In the genomic region with DNA sequence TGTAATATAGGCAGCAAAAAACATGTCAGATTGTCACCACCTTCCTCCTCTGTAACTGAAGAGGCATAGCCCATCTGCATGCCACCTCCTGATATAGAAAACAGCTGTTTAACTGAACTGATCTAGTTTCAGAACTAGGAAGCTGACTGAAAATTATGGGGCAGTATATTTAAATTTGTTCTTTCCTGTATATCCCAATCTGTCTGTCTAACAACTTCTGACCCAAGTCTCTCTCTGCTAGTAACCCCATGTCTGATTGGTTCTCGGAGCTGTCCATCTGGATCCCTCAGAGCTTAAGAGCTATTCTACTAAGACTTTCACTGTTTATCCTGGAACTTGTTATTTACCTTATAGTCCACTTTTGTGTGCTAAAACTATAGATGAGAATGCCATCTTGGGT, we compare ENCODE assay signal across 31 cellular contexts.
"Had no signal": no experiment of that assay in that cellular context is flagged by ENCODE, and none has a peak within 500 bp of the region (broad histone marks: within the 10 kb centered on the region; RNA-seq: fewer than 3 reads in every experiment).

No MANE protein-coding gene starts in this region.

- H3K79me2 ChIP-seq: hepatocyte had no signal

- DNase-seq: activated B cell treated with CpG ODN at 0.5 μM for 24 hours; activated CD4-positive, alpha-beta T cell treated with anti-CD3 and anti-CD28 coated beads, Interleukin-2, amount 50 U/mL, for 1 hour; activated CD8-positive, alpha-beta T cell treated with anti-CD3 and anti-CD28 coated beads for 36 hours; activated naive CD8-positive, alpha-beta T cell treated with anti-CD3 and anti-CD28 coated beads, Interleukin-2, amount 50 U/mL, for 24 hours; activated T-cell treated with anti-CD3 and anti-CD28 coated beads, Interleukin-2, amount 50 U/mL, for 48 hours; central memory CD4-positive, alpha-beta T cell; dermis blood vessel endothelial cell; effector CD4-positive, alpha-beta T cell; gastrocnemius medialis; glutamatergic neuron; kidney; left colon; midbrain; naive thymus-derived CD8-positive, alpha-beta T cell; nucleus accumbens; pancreas; psoas muscle; stimulated activated CD4-positive, alpha-beta T cell treated with anti-CD3 and anti-CD28 coated beads, Interleukin-15, amount 100 ng/mL, for 24 hours; stimulated activated CD4-positive, alpha-beta T cell treated with anti-CD3 and anti-CD28 coated beads, Interleukin-2, amount 100 ng/mL, for 24 hours; stimulated activated naive B cell treated with anti-CD40 and anti-IgM and Interleukin-4, amounts not matched to agents 10 μg/mL and 1 μg/mL and 100 μg/mL, for 72 hours; stomach; thyroid gland; upper lobe of right lung had no signal

- H3K27ac ChIP-seq: breast epithelium, epithelial cell of prostate, gastrocnemius medialis, hepatocyte, pancreas, psoas muscle, stomach, thyroid gland, upper lobe of right lung had no signal

- H2AFZ ChIP-seq: hepatocyte had no signal

- H3K4me1 ChIP-seq: breast epithelium, gastrocnemius medialis, pancreas, psoas muscle, stomach, thyroid gland, upper lobe of right lung had no signal

- H3K4me3 ChIP-seq: breast epithelium, gastrocnemius medialis, hepatocyte, pancreas, psoas muscle, stomach, thyroid gland, upper lobe of right lung had no signal

- H3K4me2 ChIP-seq: hepatocyte had no signal

- ATAC-seq: activated CD8-positive, alpha-beta T cell treated with anti-CD3 and anti-CD28 coated beads for 36 hours; activated naive CD8-positive, alpha-beta T cell treated with anti-CD3 and anti-CD28 coated beads, Interleukin-2, amount 50 U/mL, for 24 hours; gastrocnemius medialis; left colon; naive thymus-derived CD8-positive, alpha-beta T cell; pancreas; psoas muscle; stimulated activated naive B cell treated with anti-CD40 and anti-IgM and Interleukin-4, amounts not matched to agents 10 μg/mL and 1 μg/mL and 100 μg/mL, for 72 hours; upper lobe of right lung had no signal

- H3K27me3 ChIP-seq: breast epithelium, gastrocnemius medialis, hepatocyte, pancreas, stomach, thyroid gland, upper lobe of right lung had no signal

- H3K36me3 ChIP-seq: breast epithelium, gastrocnemius medialis, pancreas, stomach, thyroid gland, upper lobe of right lung had no signal

- H3K9me3 ChIP-seq: gastrocnemius medialis, pancreas, thyroid gland had no signal

- H3K4me3 Mint-ChIP-seq: activated B cell treated with CpG ODN at 0.5 μM for 24 hours; activated CD8-positive, alpha-beta T cell treated with anti-CD3 and anti-CD28 coated beads for 36 hours; activated naive CD4-positive, alpha-beta T cell treated with anti-CD3 and anti-CD28 coated beads, Interleukin-2, amount 50 U/mL, for 24 hours; activated naive CD8-positive, alpha-beta T cell treated with anti-CD3 and anti-CD28 coated beads, Interleukin-2, amount 50 U/mL, for 24 hours; naive thymus-derived CD8-positive, alpha-beta T cell; neural crest cell; stimulated activated naive B cell treated with anti-CD40 and anti-IgM and Interleukin-4, amounts not matched to agents 10 μg/mL and 1 μg/mL and 100 μg/mL, for 72 hours; T-helper 2 cell treated with Interferon-gamma antibody and Interleukin-4, amounts not matched to agents 5 μg/mL and 100 μg/mL, for 36 hours had no signal

- FAIRE-seq: endometrium, kidney, pancreas had no signal

- H3K4me1 Mint-ChIP-seq: activated B cell treated with CpG ODN at 0.5 μM for 24 hours; activated naive CD4-positive, alpha-beta T cell treated with anti-CD3 and anti-CD28 coated beads, Interleukin-2, amount 50 U/mL, for 24 hours; activated naive CD8-positive, alpha-beta T cell treated with anti-CD3 and anti-CD28 coated beads, Interleukin-2, amount 50 U/mL, for 24 hours; naive thymus-derived CD8-positive, alpha-beta T cell; neural crest cell; stimulated activated naive B cell treated with anti-CD40 and anti-IgM and Interleukin-4, amounts not matched to agents 10 μg/mL and 1 μg/mL and 100 μg/mL, for 72 hours had no signal

- H3K27me3 Mint-ChIP-seq: activated B cell treated with CpG ODN at 0.5 μM for 24 hours; activated CD8-positive, alpha-beta T cell treated with anti-CD3 and anti-CD28 coated beads for 36 hours; activated naive CD4-positive, alpha-beta T cell treated with anti-CD3 and anti-CD28 coated beads, Interleukin-2, amount 50 U/mL, for 24 hours; activated naive CD8-positive, alpha-beta T cell treated with anti-CD3 and anti-CD28 coated beads, Interleukin-2, amount 50 U/mL, for 24 hours; stimulated activated naive B cell treated with anti-CD40 and anti-IgM and Interleukin-4, amounts not matched to agents 10 μg/mL and 1 μg/mL and 100 μg/mL, for 72 hours had no signal

- H3K36me3 Mint-ChIP-seq: activated naive CD4-positive, alpha-beta T cell treated with anti-CD3 and anti-CD28 coated beads, Interleukin-2, amount 50 U/mL, for 24 hours; stimulated activated naive B cell treated with anti-CD40 and anti-IgM and Interleukin-4, amounts not matched to agents 10 μg/mL and 1 μg/mL and 100 μg/mL, for 72 hours had no signal

- H3K27ac Mint-ChIP-seq: activated B cell treated with CpG ODN at 0.5 μM for 24 hours; activated CD8-positive, alpha-beta T cell treated with anti-CD3 and anti-CD28 coated beads for 36 hours; activated naive CD4-positive, alpha-beta T cell treated with anti-CD3 and anti-CD28 coated beads, Interleukin-2, amount 50 U/mL, for 24 hours; activated naive CD8-positive, alpha-beta T cell treated with anti-CD3 and anti-CD28 coated beads, Interleukin-2, amount 50 U/mL, for 24 hours; activated T-helper 2 cell treated with anti-CD3 and anti-CD28 coated beads, Interferon-gamma antibody, Interleukin-2, Interleukin-4, amounts not matched to agents 10 μg/mL and 5 μg/mL and 100 μg/mL, durations not matched to agents 14 hours and 24 hours and 36 hours; naive thymus-derived CD8-positive, alpha-beta T cell; stimulated activated naive B cell treated with anti-CD40 and anti-IgM and Interleukin-4, amounts not matched to agents 10 μg/mL and 1 μg/mL and 100 μg/mL, for 72 hours; T-helper 2 cell treated with Interferon-gamma antibody and Interleukin-4, amounts not matched to agents 5 μg/mL and 100 μg/mL, for 36 hours had no signal
